16 cellular contexts compared by ENCODE assay signal in the genomic region with DNA sequence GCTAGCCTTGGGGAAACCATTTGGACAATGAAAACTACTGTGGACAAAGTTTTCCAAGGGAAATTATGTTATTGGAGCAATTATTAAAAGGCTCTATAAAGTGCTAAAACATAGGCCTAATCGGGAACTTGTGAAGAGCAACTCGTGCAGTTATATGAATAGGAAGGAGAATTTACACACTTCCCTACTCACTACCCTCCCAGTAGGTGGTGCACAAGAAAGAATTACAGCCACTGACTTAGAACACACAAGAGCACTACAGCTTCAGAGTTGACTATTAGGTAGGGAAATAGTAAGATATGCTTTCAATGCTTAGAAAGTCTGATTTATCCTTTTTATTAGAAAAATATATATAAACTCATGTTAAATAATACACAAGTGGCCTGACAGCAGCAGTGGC. TPM values are rescaled to one million over a fixed set of nuclear protein-coding genes. Genes with fewer than 3 reads are reported as not detected.
DNase-seq lines count a peak whose midpoint lies in the region; ATAC-seq, FAIRE-seq and TF ChIP-seq lines count a peak whose summit lies in the region.
"Had no signal": no experiment of that assay in that cellular context is flagged by ENCODE, and none has a peak within 500 bp of the region (broad histone marks: within the 10 kb centered on the region; RNA-seq: fewer than 3 reads in every experiment).

No MANE protein-coding gene starts in this region.

- H3K27me3 ChIP-seq in OCI-LY3 (ENCODE audit: low read depth, low read length): no peaks in the 10 kb centered on the region
- H3K27me3 ChIP-seq in small intestine (ENCODE audit: control insufficient read depth in 2 of 2, insufficient read depth in 2 of 2, low read length in 2 of 2): no peaks in the 10 kb centered on the region
- H3K27me3 ChIP-seq: body of pancreas, tibial nerve had no signal

- no peaks in the 10 kb centered on the region for H3K9me3 ChIP-seq in OCI-LY3 (ENCODE audit: insufficient read depth, low read length)
- no peaks in the 10 kb centered on the region for H3K9me3 ChIP-seq in small intestine (ENCODE audit: control insufficient read depth, low read depth)
- H3K9me3 ChIP-seq: body of pancreas, tibial nerve had no signal

- no peak overlapping the region for H3K9ac ChIP-seq in OCI-LY3 (ENCODE audit: low read length)

- 61 to 69% (median 65%) methylated on average over 2 of the region's 2 CpGs for WGBS in small intestine, 3 donors

- FAIRE-seq in small intestine (lab: Jason Lieb, UNC): no peak
- FAIRE-seq: HTR-8/SVneo had no signal

- no peaks in the 10 kb centered on the region for H4K20me1 ChIP-seq in OCI-LY3 (ENCODE audit: insufficient read depth, low read length)

- peaks cover 9% of the 10 kb centered on the region for H3K4me1 Mint-ChIP-seq in activated CD4-positive, alpha-beta T cell treated with anti-CD3 and anti-CD28 coated beads, Interleukin-2, amount 10 ng/mL, durations not matched to agents 24 days and 14 days

- H3K4me3 Mint-ChIP-seq in activated CD4-positive, alpha-beta T cell treated with anti-CD3 and anti-CD28 coated beads, Interleukin-2, amount 10 ng/mL, durations not matched to agents 24 days and 14 days: no peak overlapping the region
- H3K4me3 Mint-ChIP-seq: naive thymus-derived CD8-positive, alpha-beta T cell had no signal

- no peaks in the 10 kb centered on the region for H3K79me2 ChIP-seq in OCI-LY3 (ENCODE audit: low read length)

- no peak overlapping the region for H3K4me2 ChIP-seq in OCI-LY3 (ENCODE audit: low read length)

- H3K27ac ChIP-seq in OCI-LY3 (ENCODE audit: low read length) (no peak overlapping the region), small intestine (ENCODE audit: low read depth in 1 of 2, low read length in 1 of 2) (no peak overlapping the region)
- H3K27ac ChIP-seq: body of pancreas, tibial nerve had no signal

- H3K4me3 ChIP-seq in OCI-LY3 (ENCODE audit: low read length) (no peak overlapping the region), epithelial cell of proximal tubule (ENCODE audit: low read depth, low read length) (no peak overlapping the region), small intestine (ENCODE audit: low read depth in 1 of 2, low read length in 2 of 2) (no peak overlapping the region)
- H3K4me3 ChIP-seq: body of pancreas, tibial nerve had no signal

- peaks cover 8% of the 10 kb centered on the region for H3K36me3 Mint-ChIP-seq in activated CD4-positive, alpha-beta T cell treated with anti-CD3 and anti-CD28 coated beads, Interleukin-2, amount 10 ng/mL, durations not matched to agents 24 days and 14 days (ENCODE audit: low read depth)

- peak; percentile 52 for DNase-seq in activated CD4-positive, alpha-beta T cell treated with anti-CD3 and anti-CD28 coated beads, Interleukin-2, amount 10 ng/mL, durations not matched to agents 24 days and 14 days
- DNase-seq in activated CD4-positive, alpha-beta T cell treated with anti-CD3 and anti-CD28 coated beads for 4 hours: no peak
- no peak for DNase-seq in epithelial cell of proximal tubule (ENCODE audit: low read depth)
- DNase-seq in small intestine: peak; percentile 17
- DNase-seq in DMS114 treated with DMSO at 0.1 percent for 48 hours (lab: John Stamatoyannopoulos, UW; ENCODE audit: unreplicated experiment): no peak
- DNase-seq: body of pancreas; naive thymus-derived CD8-positive, alpha-beta T cell; NCI-H2107; SHP77 treated with DMSO at 0.1 percent for 48 hours had no signal

- H3K9me3 Mint-ChIP-seq in activated CD4-positive, alpha-beta T cell treated with anti-CD3 and anti-CD28 coated beads, Interleukin-2, amount 10 ng/mL, durations not matched to agents 24 days and 14 days: peaks cover 8% of the 10 kb centered on the region

- H3K4me1 ChIP-seq in OCI-LY3 (ENCODE audit: low read length): no peaks in the 10 kb centered on the region
- no peaks in the 10 kb centered on the region for H3K4me1 ChIP-seq in small intestine (ENCODE audit: control insufficient read depth in 2 of 2, insufficient read depth in 1 of 2, low read depth in 1 of 2, low read length in 1 of 2)
- H3K4me1 ChIP-seq: body of pancreas, tibial nerve had no signal

- no peak overlapping the region for H2AFZ ChIP-seq in OCI-LY3 (ENCODE audit: low read depth, low read length)

- ATAC-seq in GM21737 (IDR thresholded peaks at IDR 0.05; ENCODE audit: unreplicated experiment) (no peak), HG02852 (IDR thresholded peaks at IDR 0.05; ENCODE audit: unreplicated experiment) (no peak)
- ATAC-seq: activated CD4-positive, CD25-positive, alpha-beta regulatory T cell treated with anti-CD3 and anti-CD28 coated beads, Interleukin-2, amount 50 U/mL, for 24 hours; body of pancreas; esophagus mucosa; naive thymus-derived CD8-positive, alpha-beta T cell had no signal

- TF ChIP-seq CTCF in OCI-LY3 (IDR thresholded peaks at IDR 0.05; ENCODE audit: low read depth, low read length) (peak; percentile 58), epithelial cell of proximal tubule (conservative IDR thresholded peaks at IDR 0.05; ENCODE audit: low read depth, low read length) (peak; percentile 35)

- no peak overlapping the region for H3K27ac Mint-ChIP-seq in activated CD4-positive, alpha-beta T cell treated with anti-CD3 and anti-CD28 coated beads, Interleukin-2, amount 10 ng/mL, durations not matched to agents 24 days and 14 days
- H3K27ac Mint-ChIP-seq: naive thymus-derived CD8-positive, alpha-beta T cell had no signal

- intact Hi-C loops in activated CD4-positive, alpha-beta T cell treated with anti-CD3 and anti-CD28 coated beads, Interleukin-2, amount 10 ng/mL, durations not matched to agents 24 days and 14 days (cut with micrococcal nuclease): no loop called here

- peaks cover 4% of the 10 kb centered on the region for H3K27me3 Mint-ChIP-seq in activated CD4-positive, alpha-beta T cell treated with anti-CD3 and anti-CD28 coated beads, Interleukin-2, amount 10 ng/mL, durations not matched to agents 24 days and 14 days
- H3K27me3 Mint-ChIP-seq: naive thymus-derived CD8-positive, alpha-beta T cell had no signal

- H3K36me3 ChIP-seq in OCI-LY3 (replicated peaks; ENCODE audit: low read depth, low read length): peaks cover 6% of the 10 kb centered on the region
- peaks cover 0 to 2% of the 10 kb centered on the region in 2 donors for H3K36me3 ChIP-seq in small intestine (ENCODE audit: control insufficient read depth in 2 of 2, insufficient read depth in 2 of 2, low read length in 2 of 2)

RNA-seq across cellular contexts. Expression of a gene that starts 47.2 kb away (rescaled TPM):
- 2.1 and 2.8 TPM in 2 replicates for total RNA-seq in activated CD4-positive, alpha-beta T cell treated with anti-CD3 and anti-CD28 coated beads, Interleukin-2, amount 10 ng/mL, durations not matched to agents 24 days and 14 days
- total RNA-seq in epithelial cell of proximal tubule: 1.2 and 3.0 TPM in 2 replicates
- 1 to 10 TPM; 3.0 to 6.0 (median 3.8) TPM for polyA plus RNA-seq in small intestine

Comparison
In these comparisons a context has a peak if more than half of its experiments do, and no peak if none do; other contexts are left out.
1. DNase-seq: peak in activated CD4-positive, alpha-beta T cell treated with anti-CD3 and anti-CD28 coated beads, Interleukin-2, amount 10 ng/mL, durations not matched to agents 24 days and 14 days (single experiment) and small intestine (single experiment); none in activated CD4-positive, alpha-beta T cell treated with anti-CD3 and anti-CD28 coated beads for 4 hours (0 of 2), epithelial cell of proximal tubule (single experiment) and DMS114 treated with DMSO at 0.1 percent for 48 hours (single experiment).